21 cellular contexts compared by ENCODE assay signal in genomic region chr1:157470276-157470675, GRCh38.
DNase-seq lines count a peak whose midpoint lies in the region; ATAC-seq and TF ChIP-seq lines count a peak whose summit lies in the region.
"Had no signal": no experiment of that assay in that cellular context is flagged by ENCODE, and none has a peak within 500 bp of the region (broad histone marks: within the 10 kb centered on the region; RNA-seq: fewer than 3 reads in every experiment).

No MANE protein-coding gene starts in this region.

- no peaks in the 10 kb centered on the region for H3K36me3 ChIP-seq in sigmoid colon
- H3K36me3 ChIP-seq: Peyer's patch had no signal

- H3K36me3 Mint-ChIP-seq in CD14-positive monocyte = no peaks in the 10 kb centered on the region
- H3K36me3 Mint-ChIP-seq in neural crest cell (ENCODE audit: low read depth) = no peaks in the 10 kb centered on the region
- H3K36me3 Mint-ChIP-seq: CD4-positive, CD25-positive, alpha-beta regulatory T cell had no signal

- H3K4me1 Mint-ChIP-seq in CD14-positive monocyte (peaks cover 22% of the 10 kb centered on the region), neural crest cell (no peaks in the 10 kb centered on the region)
- H3K4me1 Mint-ChIP-seq: CD4-positive, CD25-positive, alpha-beta regulatory T cell had no signal

- 77 to 91% methylated on average over 4 of the region's 4 CpGs for WGBS in sigmoid colon, 2 donors

- no peak for TF ChIP-seq EP300 in sigmoid colon (IDR thresholded peaks at IDR 0.05)

- intact Hi-C loops in CD14-positive monocyte (cut with micrococcal nuclease) = no loop called here
- intact Hi-C loops in sigmoid colon (cut with DNase I) = no loop called here

- peaks cover 2 to 3% (median 2%) of the 10 kb centered on the region in 3 donors for H3K27me3 Mint-ChIP-seq in CD14-positive monocyte (ENCODE audit: low read depth in 3 of 3)
- peaks cover 7% of the 10 kb centered on the region for H3K27me3 Mint-ChIP-seq in neural crest cell (ENCODE audit: low read depth)

- H3K9me3 ChIP-seq in sigmoid colon = no peaks in the 10 kb centered on the region
- H3K9me3 ChIP-seq: Peyer's patch had no signal

- H3K27ac ChIP-seq in sigmoid colon = no peak overlapping the region
- H3K27ac ChIP-seq: KMS-11, Peyer's patch had no signal

- peak overlapping the region; percentile 12 to 80 (median 66) for H3K27ac Mint-ChIP-seq in CD14-positive monocyte
- H3K27ac Mint-ChIP-seq in neural crest cell (ENCODE audit: unreplicated experiment) = peak overlapping the region; percentile 43
- H3K27ac Mint-ChIP-seq: CD4-positive, CD25-positive, alpha-beta regulatory T cell had no signal

- H3K9me3 Mint-ChIP-seq in CD14-positive monocyte (peaks cover 0 to 3% (median under 1%) of the 10 kb centered on the region in 7 donors), neural crest cell (no peaks in the 10 kb centered on the region)

- TF ChIP-seq CTCF in CD14-positive monocyte (IDR thresholded peaks at IDR 0.05) = no peak
- TF ChIP-seq CTCF in neural crest cell (conservative IDR thresholded peaks at IDR 0.05) = no peak
- TF ChIP-seq CTCF in sigmoid colon (IDR thresholded peaks at IDR 0.05) = no peak

- H3K27me3 ChIP-seq in sigmoid colon = no peaks in the 10 kb centered on the region
- H3K27me3 ChIP-seq: Peyer's patch had no signal

- peak overlapping the region in 1 of 2 donors; percentile 51 for H3K4me3 Mint-ChIP-seq in CD14-positive monocyte
- no peak overlapping the region for H3K4me3 Mint-ChIP-seq in neural crest cell
- H3K4me3 Mint-ChIP-seq: CD4-positive, CD25-positive, alpha-beta regulatory T cell had no signal

- H3K4me1 ChIP-seq in sigmoid colon = no peaks in the 10 kb centered on the region
- H3K4me1 ChIP-seq: Peyer's patch had no signal

- no peak for TF ChIP-seq POLR2A in sigmoid colon (IDR thresholded peaks at IDR 0.05)

- no peak for ATAC-seq in GM21447 (IDR thresholded peaks at IDR 0.05; ENCODE audit: unreplicated experiment)
- ATAC-seq: HCT116, SK-N-SH treated with all-trans-retinoic acid at 6 μM for 48 hours had no signal

- H3K4me3 ChIP-seq in sigmoid colon = no peak overlapping the region
- H3K4me3 ChIP-seq: Peyer's patch had no signal

- DNase-seq in CD14-positive monocyte (ENCODE audit: low spot score) = no peak
- DNase-seq in MV-4-11 (lab: John Stamatoyannopoulos, UW) = peak; percentile 11
- peak; percentile 24 for DNase-seq in UCSD-AML1 (lab: John Stamatoyannopoulos, UW; ENCODE audit: unreplicated experiment)
- DNase-seq in neural crest cell (ENCODE audit: low read depth, low spot score) = no peak
- DNase-seq in sigmoid colon = no peak
- no peak for DNase-seq in CD1c-positive myeloid dendritic cell (ENCODE audit: extremely low spot score)
- no peak for DNase-seq in occipital lobe (lab: John Stamatoyannopoulos, UW)
- DNase-seq: AML-193; CD4-positive, CD25-positive, alpha-beta regulatory T cell; COR-L47; DMS 273 treated with DMSO at 0.1 percent for 48 hours; DND-41; NCI-H1417; NCI-H1694 treated with DMSO at 0.1 percent for 48 hours; NCI-H446 treated with DMSO at 0.1 percent for 48 hours; NCI-H69; Peyer's patch had no signal

Comparison
In these comparisons a context has a peak if more than half of its experiments do, and no peak if none do; other contexts are left out.
1. DNase-seq: peak in MV-4-11 (single experiment) and UCSD-AML1 (single experiment); none in CD14-positive monocyte (single experiment), neural crest cell (single experiment), sigmoid colon (single experiment), CD1c-positive myeloid dendritic cell (single experiment) and occipital lobe (single experiment).